Comparison of ENCODE assay signal across 19 cellular contexts in genomic region chr1:89800022-89800655, GRCh38.
"Had no signal": no experiment of that assay in that cellular context is flagged by ENCODE, and none has a peak within 500 bp of the region (broad histone marks: within the 10 kb centered on the region; RNA-seq: fewer than 3 reads in every experiment).

No MANE protein-coding gene starts in this region.

- H3K36me3 ChIP-seq: breast epithelium, right atrium auricular region, stomach, thoracic aorta had no signal

- H3K9me3 Mint-ChIP-seq: activated T-cell treated with anti-CD3 and anti-CD28 coated beads, Interleukin-2, amount 50 U/mL, for 72 hours; effector memory CD8-positive, alpha-beta T cell; natural killer cell; T-helper 1 cell treated with Interleukin-12 subunit alpha and Interleukin-12 subunit beta and Interleukin-4 antibody, amounts not matched to agents 30 μg/mL and 1 μg/mL, for 36 hours; WTC11 had no signal

- DNase-seq: activated CD4-positive, alpha-beta T cell treated with anti-CD3 and anti-CD28 coated beads for 48 hours; activated CD8-positive, alpha-beta memory T cell treated with anti-CD3 and anti-CD28 coated beads, Interleukin-2, amount 50 U/mL, for 48 hours; activated gamma-delta T cell treated with Interleukin-2 at 50 U/mL for 16 hours; activated T-cell treated with anti-CD3 and anti-CD28 coated beads, Interleukin-2, amount 50 U/mL, for 72 hours; aorta; cerebellar nuclear complex; effector memory CD8-positive, alpha-beta T cell; foreskin melanocyte; mesenchymal stem cell; natural killer cell; stomach had no signal

- H3K27ac Mint-ChIP-seq: activated T-cell treated with anti-CD3 and anti-CD28 coated beads, Interleukin-2, amount 50 U/mL, for 72 hours; effector memory CD8-positive, alpha-beta T cell; natural killer cell; progenitor cell of endocrine pancreas; T-helper 1 cell treated with Interleukin-12 subunit alpha and Interleukin-12 subunit beta and Interleukin-4 antibody, amounts not matched to agents 30 μg/mL and 1 μg/mL, for 36 hours; WTC11 had no signal

- H3K36me3 Mint-ChIP-seq: natural killer cell, WTC11 had no signal

- H3K27ac ChIP-seq: breast epithelium, epithelial cell of prostate, right atrium auricular region, skin epidermis, stomach, thoracic aorta had no signal

- H3K4me3 Mint-ChIP-seq: activated T-cell treated with anti-CD3 and anti-CD28 coated beads, Interleukin-2, amount 50 U/mL, for 72 hours; effector memory CD8-positive, alpha-beta T cell; natural killer cell; T-helper 1 cell treated with Interleukin-12 subunit alpha and Interleukin-12 subunit beta and Interleukin-4 antibody, amounts not matched to agents 30 μg/mL and 1 μg/mL, for 36 hours; WTC11 had no signal

- H3K4me3 ChIP-seq: breast epithelium, right atrium auricular region, skin epidermis, stomach, thoracic aorta had no signal

- ATAC-seq: activated T-cell treated with anti-CD3 and anti-CD28 coated beads, Interleukin-2, amount 50 U/mL, for 72 hours; effector memory CD8-positive, alpha-beta T cell had no signal

- H3K27me3 Mint-ChIP-seq: effector memory CD8-positive, alpha-beta T cell; progenitor cell of endocrine pancreas had no signal

- H3K4me1 ChIP-seq: breast epithelium, right atrium auricular region had no signal

- H3K9me3 ChIP-seq: breast epithelium, right atrium auricular region, stomach, thoracic aorta had no signal

- H3K27me3 ChIP-seq: breast epithelium, right atrium auricular region, stomach had no signal
